In genomic region chr16:73878616-73879015, GRCh38 we compare ENCODE assay signal across 8 cellular contexts.
A peak's percentile ranks its signal among the peaks of the same experiment; 100 is the strongest.
DNase-seq lines count a peak whose midpoint lies in the region; ATAC-seq, FAIRE-seq and TF ChIP-seq lines count a peak whose summit lies in the region.

No MANE protein-coding gene starts in this region.

- DNase-seq in DMS153 (lab: John Stamatoyannopoulos, UW) (peak; percentile 71), KG1 (lab: John Stamatoyannopoulos, UW) (peak; percentile 7), RCC 7860 (ENCODE audit: low spot score) (peak; percentile 62), erythroblast (lab: John Stamatoyannopoulos, UW) (peak; percentile 8 to 29), trophoblast cell (peak; percentile 15 to 63)
- no peak for DNase-seq in activated CD4-positive, alpha-beta memory T cell treated with anti-CD3 and anti-CD28 coated beads for 36 hours

- no peak overlapping the region for H2BK5ac ChIP-seq in trophoblast cell (ENCODE audit: low read depth, low read length, poor library complexity)

- no peak overlapping the region for H2AK5ac ChIP-seq in trophoblast cell (ENCODE audit: low read length)

- H3K79me2 ChIP-seq in trophoblast cell (ENCODE audit: control insufficient read depth, insufficient read depth, low read length, poor library complexity), result no peaks in the 10 kb centered on the region

- ATAC-seq in GM19463 (IDR thresholded peaks at IDR 0.05; ENCODE audit: unreplicated experiment) (no peak), HG02884 (IDR thresholded peaks at IDR 0.05; ENCODE audit: unreplicated experiment) (no peak)

- POLR2A ChIA-PET in activated CD4-positive, alpha-beta memory T cell treated with anti-CD3 and anti-CD28 coated beads for 36 hours (lab: Charles Lee), result no interaction called here

- H4K12ac ChIP-seq in trophoblast cell (ENCODE audit: low read depth, low read length), result no peak overlapping the region

- peak; percentile 15 for FAIRE-seq in RCC 7860 (lab: Jason Lieb, UNC)

- H3K14ac ChIP-seq in trophoblast cell (ENCODE audit: low read length), result no peak overlapping the region

- no peak overlapping the region for H2AFZ ChIP-seq in trophoblast cell (ENCODE audit: insufficient read depth, low read length, poor library complexity)

- no peak overlapping the region for H4K91ac ChIP-seq in trophoblast cell (ENCODE audit: low read depth, low read length)

- no peak overlapping the region for H3K18ac ChIP-seq in trophoblast cell (ENCODE audit: low read length)

- H3K27ac Mint-ChIP-seq in activated CD4-positive, alpha-beta memory T cell treated with anti-CD3 and anti-CD28 coated beads for 36 hours, result no peak overlapping the region

- no peaks in the 10 kb centered on the region for H3K27me3 Mint-ChIP-seq in activated CD4-positive, alpha-beta memory T cell treated with anti-CD3 and anti-CD28 coated beads for 36 hours

- CTCF ChIA-PET in activated CD4-positive, alpha-beta memory T cell treated with anti-CD3 and anti-CD28 coated beads for 36 hours (lab: Charles Lee), result interaction anchor here (0.6 to 1.6 kb wide), 5 partner anchors 315 to 1928 kb away, joined by 3 to 15 read pairs (median 4); no protein-coding TSS in a partner anchor

- no peaks in the 10 kb centered on the region for H3K36me3 ChIP-seq in trophoblast cell (ENCODE audit: control insufficient read depth in 1 of 2, insufficient read depth in 2 of 2, low read length in 2 of 2)

- H2BK120ac ChIP-seq in trophoblast cell (ENCODE audit: insufficient read depth, low read length, poor library complexity), result no peak overlapping the region

- WGBS in trophoblast cell (ENCODE audit: extremely low coverage, insufficient coverage, insufficient read length), result no CpG with 5 or more reads among the region's 2 CpGs

- no peaks in the 10 kb centered on the region for H3K9me3 ChIP-seq in trophoblast cell (ENCODE audit: insufficient read depth, low read depth, low read length)

- intact Hi-C loops in activated CD4-positive, alpha-beta memory T cell treated with anti-CD3 and anti-CD28 coated beads for 36 hours (cut with micrococcal nuclease), result no loop called here

- H3K4me2 ChIP-seq in trophoblast cell (ENCODE audit: low read length), result no peak overlapping the region

- no peak overlapping the region for H2BK12ac ChIP-seq in trophoblast cell (ENCODE audit: low read length)

- H3K4me1 Mint-ChIP-seq in activated CD4-positive, alpha-beta memory T cell treated with anti-CD3 and anti-CD28 coated beads for 36 hours (ENCODE audit: low read depth), result no peaks in the 10 kb centered on the region

- TF ChIP-seq POLR2A in erythroblast (IDR thresholded peaks at IDR 0.05; ENCODE audit: low read length), result no peak

- H3K9ac ChIP-seq in trophoblast cell (ENCODE audit: low read length), result no peak overlapping the region

- no peak overlapping the region for H3K27ac ChIP-seq in trophoblast cell (ENCODE audit: low read depth, low read length)

- H3K4me3 ChIP-seq in trophoblast cell (ENCODE audit: low read depth, low read length), result no peak overlapping the region

- H3K4me3 Mint-ChIP-seq in activated CD4-positive, alpha-beta memory T cell treated with anti-CD3 and anti-CD28 coated beads for 36 hours, result no peak overlapping the region

- no peak overlapping the region for H4K8ac ChIP-seq in trophoblast cell (ENCODE audit: low read depth, low read length)

- H3K9me3 Mint-ChIP-seq in activated CD4-positive, alpha-beta memory T cell treated with anti-CD3 and anti-CD28 coated beads for 36 hours, result no peaks in the 10 kb centered on the region

- no peaks in the 10 kb centered on the region for H3K36me3 Mint-ChIP-seq in activated CD4-positive, alpha-beta memory T cell treated with anti-CD3 and anti-CD28 coated beads for 36 hours

- H3K27me3 ChIP-seq in trophoblast cell (ENCODE audit: insufficient read depth, low read length), result no peaks in the 10 kb centered on the region

- H3K79me1 ChIP-seq in trophoblast cell (ENCODE audit: low read length), result no peaks in the 10 kb centered on the region

- no peak overlapping the region for H3K4ac ChIP-seq in trophoblast cell (ENCODE audit: low read depth, low read length)

- H3K23ac ChIP-seq in trophoblast cell (ENCODE audit: low read length), result no peak overlapping the region

- H3K4me1 ChIP-seq in trophoblast cell (ENCODE audit: control insufficient read depth in 1 of 2, insufficient read depth in 2 of 2, low read length in 2 of 2), result no peaks in the 10 kb centered on the region
